Comparison of ENCODE assay signal across 8 cellular contexts in genomic region chr7:70614237-70614984, GRCh38.
DNase-seq lines count a peak whose midpoint lies in the region; ATAC-seq, FAIRE-seq and TF ChIP-seq lines count a peak whose summit lies in the region.

No MANE protein-coding gene starts in this region.

- H3K4me3 ChIP-seq in esophagus squamous epithelium = peak overlapping the region in 2 of 4 donors; percentile 7 to 34

- H3K4me1 Mint-ChIP-seq in activated T-helper 2 cell treated with anti-CD3 and anti-CD28 coated beads, Interferon-gamma antibody, Interleukin-2, Interleukin-4, amounts not matched to agents 10 μg/mL and 5 μg/mL and 100 μg/mL, durations not matched to agents 14 hours and 24 hours and 36 hours (ENCODE audit: low read depth) = no peaks in the 10 kb centered on the region

- peaks cover 11 to 29% (median 12%) of the 10 kb centered on the region in 3 donors for H3K4me1 ChIP-seq in esophagus squamous epithelium

- peak in 1 of 6 experiments; percentile 6 for TF ChIP-seq CTCF in esophagus squamous epithelium (IDR thresholded peaks at IDR 0.05)

- no peaks in the 10 kb centered on the region for H3K27me3 ChIP-seq in esophagus squamous epithelium

- intact Hi-C loops in esophagus squamous epithelium (cut with DNase I) = loop anchor here (10.0 kb wide), 1 partner anchor 80 kb away; no protein-coding TSS in a partner anchor
- intact Hi-C loops in activated T-helper 2 cell treated with anti-CD3 and anti-CD28 coated beads, Interferon-gamma antibody, Interleukin-2, Interleukin-4, amounts not matched to agents 10 μg/mL and 5 μg/mL and 100 μg/mL, durations not matched to agents 14 hours and 24 hours and 36 hours (cut with micrococcal nuclease) = no loop called here

- H3K27me3 Mint-ChIP-seq in activated T-helper 2 cell treated with anti-CD3 and anti-CD28 coated beads, Interferon-gamma antibody, Interleukin-2, Interleukin-4, amounts not matched to agents 10 μg/mL and 5 μg/mL and 100 μg/mL, durations not matched to agents 14 hours and 24 hours and 36 hours (ENCODE audit: low read depth) = no peaks in the 10 kb centered on the region

- H3K27ac ChIP-seq in esophagus squamous epithelium = peak overlapping the region; percentile 9 to 79 (median 67)

- WGBS in esophagus squamous epithelium, 2 donors = 24 to 38% methylated on average over 4 to 9 of the region's 12 CpGs

- no peak for TF ChIP-seq POLR2A in esophagus squamous epithelium (IDR thresholded peaks at IDR 0.05)

- ATAC-seq in HG02759 (IDR thresholded peaks at IDR 0.05; ENCODE audit: unreplicated experiment) (peak; percentile 65), HG02571 (IDR thresholded peaks at IDR 0.05; ENCODE audit: unreplicated experiment) (no peak)

- no peaks in the 10 kb centered on the region for H3K9me3 Mint-ChIP-seq in activated T-helper 2 cell treated with anti-CD3 and anti-CD28 coated beads, Interferon-gamma antibody, Interleukin-2, Interleukin-4, amounts not matched to agents 10 μg/mL and 5 μg/mL and 100 μg/mL, durations not matched to agents 14 hours and 24 hours and 36 hours

- DNase-seq in NCI-H524 (lab: John Stamatoyannopoulos, UW) (peak; percentile 97 to 98), esophagus squamous epithelium (lab: John Stamatoyannopoulos, UW) (no peak), non-pigmented ciliary epithelial cell (ENCODE audit: low read depth) (peak; percentile 14), HTR-8/SVneo (ENCODE audit: insufficient read length, low spot score) (no peak)
- DNase-seq in activated CD4-positive, alpha-beta T cell treated with anti-CD3 and anti-CD28 coated beads for 48 hours = no peak
- DNase-seq in activated T-helper 2 cell treated with anti-CD3 and anti-CD28 coated beads, Interferon-gamma antibody, Interleukin-2, Interleukin-4, amounts not matched to agents 10 μg/mL and 5 μg/mL and 100 μg/mL, durations not matched to agents 14 hours and 24 hours and 36 hours (ENCODE audit: low spot score) = no peak

- H3K9me3 ChIP-seq in esophagus squamous epithelium = no peaks in the 10 kb centered on the region

- no peaks in the 10 kb centered on the region for H3K36me3 Mint-ChIP-seq in activated T-helper 2 cell treated with anti-CD3 and anti-CD28 coated beads, Interferon-gamma antibody, Interleukin-2, Interleukin-4, amounts not matched to agents 10 μg/mL and 5 μg/mL and 100 μg/mL, durations not matched to agents 14 hours and 24 hours and 36 hours (ENCODE audit: low read depth)

- no peak overlapping the region for H3K27ac Mint-ChIP-seq in activated T-helper 2 cell treated with anti-CD3 and anti-CD28 coated beads, Interferon-gamma antibody, Interleukin-2, Interleukin-4, amounts not matched to agents 10 μg/mL and 5 μg/mL and 100 μg/mL, durations not matched to agents 14 hours and 24 hours and 36 hours

- FAIRE-seq in HTR-8/SVneo (lab: Jason Lieb, UNC) = no peak

- H3K36me3 ChIP-seq in esophagus squamous epithelium = no peaks in the 10 kb centered on the region

- H3K4me3 Mint-ChIP-seq in activated T-helper 2 cell treated with anti-CD3 and anti-CD28 coated beads, Interferon-gamma antibody, Interleukin-2, Interleukin-4, amounts not matched to agents 10 μg/mL and 5 μg/mL and 100 μg/mL, durations not matched to agents 14 hours and 24 hours and 36 hours (ENCODE audit: low read depth) = no peak overlapping the region

Comparison
In these comparisons a context has a peak if more than half of its experiments do, and no peak if none do; other contexts are left out.
1. DNase-seq: peak in NCI-H524 (2 of 2) and non-pigmented ciliary epithelial cell (single experiment); none in esophagus squamous epithelium (single experiment), activated CD4-positive, alpha-beta T cell treated with anti-CD3 and anti-CD28 coated beads for 48 hours (single experiment), HTR-8/SVneo (single experiment) and activated T-helper 2 cell treated with anti-CD3 and anti-CD28 coated beads, Interferon-gamma antibody, Interleukin-2, Interleukin-4, amounts not matched to agents 10 μg/mL and 5 μg/mL and 100 μg/mL, durations not matched to agents 14 hours and 24 hours and 36 hours (single experiment).